In genomic region chr7:27185013-27185707, GRCh38 we compare ENCODE assay signal across 9 cellular contexts. TPM values are rescaled to one million over a fixed set of nuclear protein-coding genes. Genes with fewer than 3 reads are reported as not detected.
DNase-seq lines count a peak whose midpoint lies in the region; ATAC-seq, FAIRE-seq and TF ChIP-seq lines count a peak whose summit lies in the region.
"Had no signal": no experiment of that assay in that cellular context is flagged by ENCODE, and none has a peak within 500 bp of the region (broad histone marks: within the 10 kb centered on the region; RNA-seq: fewer than 3 reads in every experiment).

Gene HOXA11, minus strand, starts transcription at chr7:27185232. Its CDS starts 88 bp downstream, at chr7:27185144.

- H2AFZ ChIP-seq in OCI-LY1 (ENCODE audit: low read length), result no peak within 1 kb of the TSS
- H2AFZ ChIP-seq in endothelial cell of umbilical vein (ENCODE audit: low read depth, low read length), result peak within 1 kb of the TSS; percentile 26

- H4K20me1 ChIP-seq in OCI-LY1 (ENCODE audit: insufficient read depth, low read length), result no peaks in the 10 kb centered on the region
- H4K20me1 ChIP-seq in endothelial cell of umbilical vein (replicated peaks; ENCODE audit: control insufficient read depth, extremely low read depth, insufficient read depth, low read length), result no peaks in the 10 kb centered on the region

- H3K4me3 ChIP-seq in OCI-LY1 (ENCODE audit: low read depth, low read length, poor library complexity, severe bottlenecking) (peak within 1 kb of the TSS; percentile 54), endothelial cell of umbilical vein (replicated peaks in 1 of 3; ENCODE audit: insufficient read depth in 1 of 3, low read depth in 1 of 3, low read length in 3 of 3) (peak within 1 kb of the TSS; percentile 82 to 91 (median 84)), prostate gland (peak within 1 kb of the TSS; percentile 62 to 90)

- no peak for ATAC-seq in HG02884 (IDR thresholded peaks at IDR 0.05; ENCODE audit: unreplicated experiment)
- no peak for ATAC-seq in HG03159 (IDR thresholded peaks at IDR 0.05; ENCODE audit: unreplicated experiment)

- no peaks in the 10 kb centered on the region for H3F3A ChIP-seq in OCI-LY1 (ENCODE audit: insufficient read depth, low read length)

- peaks cover 22% of the 10 kb centered on the region for H3K27me3 ChIP-seq in OCI-LY1 (ENCODE audit: insufficient read depth, low read length)
- H3K27me3 ChIP-seq in endothelial cell of umbilical vein (ENCODE audit: control insufficient read depth in 2 of 2, insufficient read depth in 2 of 2, low read length in 2 of 2), result no peaks in the 10 kb centered on the region
- no peaks in the 10 kb centered on the region for H3K27me3 ChIP-seq in prostate gland (replicated peaks; ENCODE audit: insufficient read depth)

- H3K27ac Mint-ChIP-seq in activated T-cell treated with anti-CD3 and anti-CD28 coated beads, Interleukin-2, amount 50 U/mL, for 24 hours, result peak within 1 kb of the TSS; percentile 76

- H3K79me2 ChIP-seq in OCI-LY1 (ENCODE audit: insufficient read depth, low read length) (no peaks in the 10 kb centered on the region), endothelial cell of umbilical vein (ENCODE audit: control insufficient read depth, insufficient read depth, low read length) (peaks cover 73% of the 10 kb centered on the region)

- peak; percentile 96 for TF ChIP-seq POLR2A in endothelial cell of umbilical vein (IDR thresholded peaks at IDR 0.05; ENCODE audit: low read depth, low read length)
- peak; percentile 81 for TF ChIP-seq POLR2A in prostate gland (IDR thresholded peaks at IDR 0.05)

- H3K9me1 ChIP-seq in endothelial cell of umbilical vein (replicated peaks; ENCODE audit: control insufficient read depth, extremely low read depth, insufficient read depth, low read length), result no peaks in the 10 kb centered on the region

- under 1% methylated on average over 36 of the region's 36 CpGs for WGBS in prostate gland

- no peaks in the 10 kb centered on the region for H3K9me2 ChIP-seq in OCI-LY1 (ENCODE audit: low read depth, low read length)

- FAIRE-seq in endothelial cell of umbilical vein (lab: Jason Lieb, UNC), result peak; percentile 99

- peak within 1 kb of the TSS; percentile 5; the same call in 1 of the 2 replicates for H3K9ac ChIP-seq in OCI-LY1 (ENCODE audit: low read length)
- H3K9ac ChIP-seq in endothelial cell of umbilical vein (replicated peaks; ENCODE audit: extremely low read depth, insufficient read depth, low read length), result peak within 1 kb of the TSS; percentile 88

- dilution Hi-C loops in endothelial cell of umbilical vein (cut with MboI; ENCODE audit: extremely low pct_ligation_motif_present, low sequenced_read_pairs), result no loop called here

- no peaks in the 10 kb centered on the region for H3K9me3 ChIP-seq in OCI-LY1 (ENCODE audit: low read length)
- no peaks in the 10 kb centered on the region for H3K9me3 ChIP-seq in endothelial cell of umbilical vein (replicated peaks; ENCODE audit: control insufficient read depth, insufficient read depth, low read length)
- no peaks in the 10 kb centered on the region for H3K9me3 ChIP-seq in prostate gland

- H3K4me1 ChIP-seq in OCI-LY1 (ENCODE audit: insufficient read depth, low read length, severe bottlenecking) (peaks cover 16% of the 10 kb centered on the region), endothelial cell of umbilical vein (ENCODE audit: control insufficient read depth, extremely low read depth, insufficient read depth, low read length) (peaks cover 74% of the 10 kb centered on the region), prostate gland (replicated peaks) (peaks cover 10% of the 10 kb centered on the region)

- H3K4me2 ChIP-seq in OCI-LY1 (ENCODE audit: low read length) (peak within 1 kb of the TSS; percentile 57), endothelial cell of umbilical vein (ENCODE audit: insufficient read depth, low read length) (peak within 1 kb of the TSS; percentile 82)

- H3K9me3 Mint-ChIP-seq in activated T-cell treated with anti-CD3 and anti-CD28 coated beads, Interleukin-2, amount 50 U/mL, for 24 hours, result no peaks in the 10 kb centered on the region

- intact Hi-C loops in endothelial cell of umbilical vein (cut with micrococcal nuclease) (loop anchor here (1.0 to 5.0 kb wide), 2 partner anchors 8 to 1328 kb away; no protein-coding TSS in a partner anchor), prostate gland (cut with DNase I) (no loop called here)

- DNase-seq in activated T-cell treated with anti-CD3 and anti-CD28 coated beads, Interleukin-2, amount 50 U/mL, for 24 hours, result no peak
- no peak for DNase-seq in activated T-cell treated with anti-CD3 and anti-CD28 coated beads, Interleukin-2, amount 50 U/mL, for 1 hour
- DNase-seq in endothelial cell of umbilical vein (ENCODE audit: low read depth, low spot score), result peak; percentile 94
- peak; percentile 96 for DNase-seq in prostate gland (ENCODE audit: low spot score)
- DNase-seq in T-helper 9 cell, result no peak

- H3K36me3 ChIP-seq in OCI-LY1 (ENCODE audit: insufficient read depth, low read length) (no peaks in the 10 kb centered on the region), endothelial cell of umbilical vein (ENCODE audit: control insufficient read depth in 2 of 2, extremely low read depth in 1 of 2, insufficient read depth in 2 of 2, low read length in 2 of 2) (no peaks in the 10 kb centered on the region), prostate gland (no peaks in the 10 kb centered on the region)

- peaks cover 96% of the 10 kb centered on the region for H3K27me3 Mint-ChIP-seq in activated T-cell treated with anti-CD3 and anti-CD28 coated beads, Interleukin-2, amount 50 U/mL, for 24 hours

- peak within 1 kb of the TSS; percentile 68 for H3K4me3 Mint-ChIP-seq in activated T-cell treated with anti-CD3 and anti-CD28 coated beads, Interleukin-2, amount 50 U/mL, for 24 hours

- peaks cover 55% of the 10 kb centered on the region for H3K4me1 Mint-ChIP-seq in activated T-cell treated with anti-CD3 and anti-CD28 coated beads, Interleukin-2, amount 50 U/mL, for 24 hours (ENCODE audit: low read depth)

- no peaks in the 10 kb centered on the region for H3K36me3 Mint-ChIP-seq in activated T-cell treated with anti-CD3 and anti-CD28 coated beads, Interleukin-2, amount 50 U/mL, for 24 hours (ENCODE audit: low read depth)

- H3K27ac ChIP-seq in OCI-LY1 (ENCODE audit: low read depth, low read length, poor library complexity, severe bottlenecking) (no peak within 1 kb of the TSS), endothelial cell of umbilical vein (ENCODE audit: insufficient read depth, low read depth, low read length) (peak within 1 kb of the TSS; percentile 90), prostate gland (peak within 1 kb of the TSS; percentile 96 to 97)

- BruUV-seq in endothelial cell of umbilical vein (replicated peaks; lab: Mats Ljungman, UMichigan), result no TSS peak

- no peak for TF ChIP-seq CTCF in OCI-LY1 (IDR thresholded peaks at IDR 0.05; ENCODE audit: low read length)
- no peak for TF ChIP-seq CTCF in endothelial cell of umbilical vein (IDR thresholded peaks at IDR 0.05; ENCODE audit: extremely low read depth in 1 of 2, insufficient read depth in 1 of 2, low read depth in 1 of 2, low read length in 2 of 2)
- no peak for TF ChIP-seq CTCF in prostate gland (IDR thresholded peaks at IDR 0.05)

- POLR2A ChIA-PET in endothelial cell of umbilical vein (lab: Charles Lee), result interaction anchor here (1.1 to 2.0 kb wide), 5 partner anchors 9 to 23 kb away, joined by 5 to 8 read pairs (median 6); no protein-coding TSS in a partner anchor

- CTCF ChIA-PET in endothelial cell of umbilical vein (lab: Charles Lee), result interaction anchor here (0.9 to 6.0 kb wide), 9 partner anchors 11 to 908 kb away, joined by 3 to 49 read pairs (median 4); partner anchors contain the start of genes HOXA10 and HOXA13

TF ChIP-seq in endothelial cell of umbilical vein, 7 proteins besides CTCF, POLR2A, EP300 and RAD21:
- peak; percentile 38 for TF ChIP-seq MAX (IDR thresholded peaks at IDR 0.05; ENCODE audit: insufficient read depth, insufficient read length)
- TF ChIP-seq JUN (IDR thresholded peaks at IDR 0.05; ENCODE audit: borderline replicate concordance, insufficient read depth, insufficient read length, low read depth), result no peak
- TF ChIP-seq POLR2AphosphoS5 (IDR thresholded peaks at IDR 0.05; ENCODE audit: insufficient read depth, low read depth, low read length), result peak; percentile 85
- no peak for TF ChIP-seq GATA2 (IDR thresholded peaks at IDR 0.05; ENCODE audit: insufficient read depth, insufficient read length, low read depth, low read length)

RNA-seq across cellular contexts. Expression of gene HOXA11, which starts in this region (rescaled TPM):
- total RNA-seq in endothelial cell of umbilical vein, result 15.2 and 16.7 TPM in 2 replicates
- 10.4 and 10.8 TPM in 2 replicates for polyA plus RNA-seq in endothelial cell of umbilical vein
- polyA plus RNA-seq in endothelial cell of umbilical vein (2011; cell fraction: cytosol; rRNA removed), result 8.2 and 9.7 TPM in 2 replicates
- 4.6 and 5.5 TPM in 2 replicates for polyA plus RNA-seq in endothelial cell of umbilical vein (2011; cell fraction: nucleus; rRNA removed)
- 11.6 TPM in 2 replicates for polyA plus RNA-seq in endothelial cell of umbilical vein (2012)
- 6.6 and 8.6 TPM in 2 replicates for polyA minus RNA-seq in endothelial cell of umbilical vein
- 2.8 TPM for polyA minus RNA-seq in endothelial cell of umbilical vein (2011; cell fraction: cytosol; rRNA and poly(A)+ RNA removed)
- polyA minus RNA-seq in endothelial cell of umbilical vein (2011; cell fraction: nucleus; rRNA and poly(A)+ RNA removed), result 3.6 and 3.7 TPM in 2 replicates
- 1 to 10 TPM; 8.5 to 9.8 TPM for total RNA-seq in prostate gland
- total RNA-seq: temporal lobe had no signal

Comparison
In these comparisons a context has a peak if more than half of its experiments do, and no peak if none do; other contexts are left out.
1. DNase-seq: peak in endothelial cell of umbilical vein (single experiment) and prostate gland (single experiment); none in activated T-cell treated with anti-CD3 and anti-CD28 coated beads, Interleukin-2, amount 50 U/mL, for 24 hours (single experiment), activated T-cell treated with anti-CD3 and anti-CD28 coated beads, Interleukin-2, amount 50 U/mL, for 1 hour (single experiment) and T-helper 9 cell (single experiment).
2. Peak in every context shown above with its lines, with median percentiles within 50 percentile points of each other: H3K4me3 ChIP-seq.